In genomic region chr7:149686001-149686400, GRCh38 we compare ENCODE assay signal across 16 cellular contexts.
A peak's percentile ranks its signal among the peaks of the same experiment; 100 is the strongest.
DNase-seq lines count a peak whose midpoint lies in the region; ATAC-seq and TF ChIP-seq lines count a peak whose summit lies in the region.
"Had no signal": no experiment of that assay in that cellular context is flagged by ENCODE, and none has a peak within 500 bp of the region (broad histone marks: within the 10 kb centered on the region; RNA-seq: fewer than 3 reads in every experiment).

No MANE protein-coding gene starts in this region.

- no peaks in the 10 kb centered on the region for H3K4me1 Mint-ChIP-seq in activated CD8-positive, alpha-beta T cell treated with anti-CD3 and anti-CD28 coated beads, Interleukin-2, amount 10 ng/mL, durations not matched to agents 7 days and 5 days (ENCODE audit: low read depth)
- H3K4me1 Mint-ChIP-seq in activated CD8-positive, alpha-beta T cell treated with anti-CD3 and anti-CD28 coated beads for 36 hours (ENCODE audit: low read depth) = no peaks in the 10 kb centered on the region
- H3K4me1 Mint-ChIP-seq: memory B cell; stimulated activated memory B cell treated with anti-CD40 and anti-IgM and Interleukin-4, amounts not matched to agents 10 μg/mL and 1 μg/mL and 100 μg/mL, for 72 hours had no signal

- intact Hi-C loops in activated CD8-positive, alpha-beta T cell treated with anti-CD3 and anti-CD28 coated beads for 36 hours (cut with micrococcal nuclease) = no loop called here

- DNase-seq in activated CD8-positive, alpha-beta T cell treated with anti-CD3 and anti-CD28 coated beads, Interleukin-2, amount 10 ng/mL, durations not matched to agents 7 days and 5 days = peak; percentile 15
- DNase-seq in activated CD8-positive, alpha-beta T cell treated with anti-CD3 and anti-CD28 coated beads for 36 hours = no peak
- DNase-seq in RPMI7951 (ENCODE audit: low read depth) = peak; percentile 20
- peak; percentile 87 for DNase-seq in fibroblast of mammary gland (ENCODE audit: low read depth)
- no peak for DNase-seq in HEK293T (ENCODE audit: extremely low spot score)
- DNase-seq in kidney glomerular epithelial cell (lab: John Stamatoyannopoulos, UW) = no peak
- no peak for DNase-seq in NCI-H526 (lab: John Stamatoyannopoulos, UW)
- DNase-seq: activated CD4-positive, alpha-beta T cell treated with anti-CD3 and anti-CD28 coated beads, Interleukin-2, amount 50 U/mL, for 48 hours; foreskin melanocyte; NCI-H2029; NCI-H82; SHP77 treated with DMSO at 0.1 percent for 48 hours; upper lobe of left lung had no signal

- no peak for ATAC-seq in activated CD8-positive, alpha-beta T cell treated with anti-CD3 and anti-CD28 coated beads, Interleukin-2, amount 10 ng/mL, durations not matched to agents 7 days and 5 days
- ATAC-seq in activated CD8-positive, alpha-beta T cell treated with anti-CD3 and anti-CD28 coated beads for 36 hours = no peak
- ATAC-seq in GM21367 (IDR thresholded peaks at IDR 0.05; ENCODE audit: unreplicated experiment) = no peak
- ATAC-seq: stimulated activated memory B cell treated with anti-CD40 and anti-IgM and Interleukin-4, amounts not matched to agents 10 μg/mL and 1 μg/mL and 100 μg/mL, for 72 hours had no signal

- no peak overlapping the region for H3K4me3 ChIP-seq in fibroblast of mammary gland (ENCODE audit: control insufficient read depth, low read depth, low read length)
- H3K4me3 ChIP-seq: upper lobe of left lung had no signal

- H3K27me3 Mint-ChIP-seq in activated CD8-positive, alpha-beta T cell treated with anti-CD3 and anti-CD28 coated beads, Interleukin-2, amount 10 ng/mL, durations not matched to agents 7 days and 5 days (ENCODE audit: low read depth) = peaks cover 24% of the 10 kb centered on the region
- H3K27me3 Mint-ChIP-seq in activated CD8-positive, alpha-beta T cell treated with anti-CD3 and anti-CD28 coated beads for 36 hours = peaks cover 29% of the 10 kb centered on the region

- POLR2A ChIA-PET in activated CD8-positive, alpha-beta T cell treated with anti-CD3 and anti-CD28 coated beads, Interleukin-2, amount 10 ng/mL, durations not matched to agents 7 days and 5 days (lab: Charles Lee) = no interaction called here
- POLR2A ChIA-PET in activated CD8-positive, alpha-beta T cell treated with anti-CD3 and anti-CD28 coated beads for 36 hours (lab: Charles Lee) = no interaction called here
- POLR2A ChIA-PET in HEK293T (lab: Yijun Ruan, JAX) = interaction anchor here (1.1 kb wide), 1 partner anchor 15 kb away, joined by 4 read pairs; no protein-coding TSS in a partner anchor

- CTCF ChIA-PET in activated CD8-positive, alpha-beta T cell treated with anti-CD3 and anti-CD28 coated beads, Interleukin-2, amount 10 ng/mL, durations not matched to agents 7 days and 5 days (lab: Charles Lee) = interaction anchor here (1.0 kb wide), 1 partner anchor 16 kb away, joined by 3 read pairs; no protein-coding TSS in a partner anchor
- CTCF ChIA-PET in activated CD8-positive, alpha-beta T cell treated with anti-CD3 and anti-CD28 coated beads for 36 hours (lab: Charles Lee) = interaction anchor here (0.8 to 3.4 kb wide), 4 partner anchors 22 to 56 kb away, joined by 3 to 16 read pairs (median 4); no protein-coding TSS in a partner anchor
- CTCF ChIA-PET in HEK293T (lab: Yijun Ruan, JAX) = interaction anchor here (0.6 to 1.3 kb wide), 3 partner anchors 23 to 264 kb away, joined by 4 to 6 read pairs (median 5); no protein-coding TSS in a partner anchor

- H3K27ac Mint-ChIP-seq in activated CD8-positive, alpha-beta T cell treated with anti-CD3 and anti-CD28 coated beads, Interleukin-2, amount 10 ng/mL, durations not matched to agents 7 days and 5 days = no peak overlapping the region
- H3K27ac Mint-ChIP-seq in activated CD8-positive, alpha-beta T cell treated with anti-CD3 and anti-CD28 coated beads for 36 hours = no peak overlapping the region
- H3K27ac Mint-ChIP-seq: memory B cell; stimulated activated memory B cell treated with anti-CD40 and anti-IgM and Interleukin-4, amounts not matched to agents 10 μg/mL and 1 μg/mL and 100 μg/mL, for 72 hours had no signal

- no peak overlapping the region for H3K4me3 Mint-ChIP-seq in activated CD8-positive, alpha-beta T cell treated with anti-CD3 and anti-CD28 coated beads, Interleukin-2, amount 10 ng/mL, durations not matched to agents 7 days and 5 days
- no peak overlapping the region for H3K4me3 Mint-ChIP-seq in activated CD8-positive, alpha-beta T cell treated with anti-CD3 and anti-CD28 coated beads for 36 hours
- H3K4me3 Mint-ChIP-seq: memory B cell; stimulated activated memory B cell treated with anti-CD40 and anti-IgM and Interleukin-4, amounts not matched to agents 10 μg/mL and 1 μg/mL and 100 μg/mL, for 72 hours had no signal

- H3K36me3 Mint-ChIP-seq in activated CD8-positive, alpha-beta T cell treated with anti-CD3 and anti-CD28 coated beads, Interleukin-2, amount 10 ng/mL, durations not matched to agents 7 days and 5 days (ENCODE audit: low read depth) = no peaks in the 10 kb centered on the region
- no peaks in the 10 kb centered on the region for H3K36me3 Mint-ChIP-seq in activated CD8-positive, alpha-beta T cell treated with anti-CD3 and anti-CD28 coated beads for 36 hours (ENCODE audit: low read depth)
- H3K36me3 Mint-ChIP-seq: memory B cell; stimulated activated memory B cell treated with anti-CD40 and anti-IgM and Interleukin-4, amounts not matched to agents 10 μg/mL and 1 μg/mL and 100 μg/mL, for 72 hours had no signal

- peaks cover 5% of the 10 kb centered on the region for H3K9me3 Mint-ChIP-seq in activated CD8-positive, alpha-beta T cell treated with anti-CD3 and anti-CD28 coated beads, Interleukin-2, amount 10 ng/mL, durations not matched to agents 7 days and 5 days (ENCODE audit: insufficient read depth)
- peaks cover 5% of the 10 kb centered on the region for H3K9me3 Mint-ChIP-seq in activated CD8-positive, alpha-beta T cell treated with anti-CD3 and anti-CD28 coated beads for 36 hours
- H3K9me3 Mint-ChIP-seq: stimulated activated memory B cell treated with anti-CD40 and anti-IgM and Interleukin-4, amounts not matched to agents 10 μg/mL and 1 μg/mL and 100 μg/mL, for 72 hours had no signal

- TF ChIP-seq CTCF in activated CD8-positive, alpha-beta T cell treated with anti-CD3 and anti-CD28 coated beads for 36 hours (IDR thresholded peaks at IDR 0.05) = no peak
- TF ChIP-seq CTCF in fibroblast of mammary gland (conservative IDR thresholded peaks at IDR 0.05; ENCODE audit: control insufficient read depth, insufficient read depth, low read depth, low read length) = no peak

TF ChIP-seq in HEK293T, 16 proteins besides CTCF, POLR2A, EP300 and RAD21:
- TF ChIP-seq ARNT (IDR thresholded peaks at IDR 0.05) = no peak
- no peak for TF ChIP-seq FOXA1 (IDR thresholded peaks at IDR 0.05)
- TF ChIP-seq PKNOX1 (IDR thresholded peaks at IDR 0.05) = no peak
- TF ChIP-seq TARDBP (IDR thresholded peaks at IDR 0.05) = no peak
- TF ChIP-seq SUZ12 (IDR thresholded peaks at IDR 0.05) = no peak
- TF ChIP-seq L3MBTL2 (conservative IDR thresholded peaks at IDR 0.05) = no peak
- no peak for TF ChIP-seq FOXM1 (IDR thresholded peaks at IDR 0.05; ENCODE audit: borderline replicate concordance)
- TF ChIP-seq HDGF (IDR thresholded peaks at IDR 0.05; ENCODE audit: borderline replicate concordance) = no peak
- TF ChIP-seq NFRKB (IDR thresholded peaks at IDR 0.05) = no peak

Comparison
In these comparisons a context has a peak if more than half of its experiments do, and no peak if none do; other contexts are left out.
1. DNase-seq: peak in activated CD8-positive, alpha-beta T cell treated with anti-CD3 and anti-CD28 coated beads, Interleukin-2, amount 10 ng/mL, durations not matched to agents 7 days and 5 days (single experiment), RPMI7951 (single experiment) and fibroblast of mammary gland (single experiment); none in activated CD8-positive, alpha-beta T cell treated with anti-CD3 and anti-CD28 coated beads for 36 hours (single experiment), HEK293T (single experiment), kidney glomerular epithelial cell (single experiment) and NCI-H526 (0 of 2).